In genomic region chr22:19798320-19798665, GRCh38 we compare ENCODE assay signal across 26 cellular contexts. TPM values are rescaled to one million over a fixed set of nuclear protein-coding genes. Genes with fewer than 3 reads are reported as not detected.
"Had no signal": no experiment of that assay in that cellular context is flagged by ENCODE, and none has a peak within 500 bp of the region (broad histone marks: within the 10 kb centered on the region; RNA-seq: fewer than 3 reads in every experiment).

No MANE protein-coding gene starts in this region.

- DNase-seq: colonic mucosa; dermis blood vessel endothelial cell; endodermal cell; hippocampal formation; kidney glomerular epithelial cell; mammary epithelial cell; naive thymus-derived CD4-positive, alpha-beta T cell; nephron progenitor cell; retina; sigmoid colon; small intestine; stimulated activated CD4-positive, alpha-beta T cell treated with anti-CD3 and anti-CD28 coated beads, Interleukin-12 subunit alpha, Interleukin-12 subunit beta, amount 100 ng/mL, for 4 hours; stimulated activated CD4-positive, alpha-beta T cell treated with anti-CD3 and anti-CD28 coated beads, Interleukin-2, amount 100 ng/mL, for 48 hours; stimulated activated CD8-positive, alpha-beta memory T cell treated with anti-CD3 and anti-CD28 coated beads, Interleukin-4, amount 100 ng/mL, for 48 hours; testis; upper lobe of right lung had no signal

- H3K27me3 ChIP-seq: colonic mucosa, heart left ventricle, neutrophil, sigmoid colon, testis, tibial nerve, upper lobe of right lung had no signal

- H3K4me1 Mint-ChIP-seq: endodermal cell; stimulated activated effector memory CD8-positive, alpha-beta T cell treated with anti-CD3 and anti-CD28 coated beads, Interleukin-12 subunit alpha, Interleukin-12 subunit beta, amount 100 ng/mL, for 72 hours had no signal

- H3K36me3 ChIP-seq: colonic mucosa, heart left ventricle, neutrophil, upper lobe of right lung had no signal

- H3K4me3 ChIP-seq: colonic mucosa, heart left ventricle, psoas muscle, sigmoid colon, testis, tibial nerve, upper lobe of right lung had no signal

- H3K9me3 Mint-ChIP-seq: endodermal cell had no signal

- H3K27me3 Mint-ChIP-seq: naive thymus-derived CD4-positive, alpha-beta T cell; stimulated activated naive CD8-positive, alpha-beta T cell treated with anti-CD3 and anti-CD28 coated beads, Interleukin-15, Interleukin-2, amounts not matched to agents 100 ng/mL and 50 ng/mL, for 24 hours had no signal

- H3K27ac Mint-ChIP-seq: endodermal cell; naive thymus-derived CD4-positive, alpha-beta T cell; nephron progenitor cell; stimulated activated effector memory CD8-positive, alpha-beta T cell treated with anti-CD3 and anti-CD28 coated beads, Interleukin-12 subunit alpha, Interleukin-12 subunit beta, amount 100 ng/mL, for 72 hours; stimulated activated naive CD8-positive, alpha-beta T cell treated with anti-CD3 and anti-CD28 coated beads, Interleukin-15, Interleukin-2, amounts not matched to agents 100 ng/mL and 50 ng/mL, for 24 hours had no signal

- H3K4me1 ChIP-seq: colonic mucosa, sigmoid colon, testis, upper lobe of right lung had no signal

- ATAC-seq: naive thymus-derived CD4-positive, alpha-beta T cell; stimulated activated effector memory CD8-positive, alpha-beta T cell treated with anti-CD3 and anti-CD28 coated beads, Interleukin-12 subunit alpha, Interleukin-12 subunit beta, amount 100 ng/mL, for 72 hours; upper lobe of right lung had no signal

- H3K9me3 ChIP-seq: colonic mucosa, neutrophil, psoas muscle, sigmoid colon, testis, upper lobe of right lung had no signal

- H3K27ac ChIP-seq: colonic mucosa, heart left ventricle, neutrophil, sigmoid colon, testis, upper lobe of right lung had no signal

- H3K4me3 Mint-ChIP-seq: endodermal cell; naive thymus-derived CD4-positive, alpha-beta T cell; nephron progenitor cell; stimulated activated effector memory CD8-positive, alpha-beta T cell treated with anti-CD3 and anti-CD28 coated beads, Interleukin-12 subunit alpha, Interleukin-12 subunit beta, amount 100 ng/mL, for 72 hours; stimulated activated naive CD8-positive, alpha-beta T cell treated with anti-CD3 and anti-CD28 coated beads, Interleukin-15, Interleukin-2, amounts not matched to agents 100 ng/mL and 50 ng/mL, for 24 hours had no signal

RNA-seq across cellular contexts. Expression of gene TBX1, which starts 37.7 kb away (rescaled TPM):
- total RNA-seq: fibroblast of lung, frontal cortex, mononuclear cell, osteoblast had no signal
- polyA plus RNA-seq: fibroblast of lung; mammary epithelial cell; naive thymus-derived CD4-positive, alpha-beta T cell had no signal
